In the genomic region with DNA sequence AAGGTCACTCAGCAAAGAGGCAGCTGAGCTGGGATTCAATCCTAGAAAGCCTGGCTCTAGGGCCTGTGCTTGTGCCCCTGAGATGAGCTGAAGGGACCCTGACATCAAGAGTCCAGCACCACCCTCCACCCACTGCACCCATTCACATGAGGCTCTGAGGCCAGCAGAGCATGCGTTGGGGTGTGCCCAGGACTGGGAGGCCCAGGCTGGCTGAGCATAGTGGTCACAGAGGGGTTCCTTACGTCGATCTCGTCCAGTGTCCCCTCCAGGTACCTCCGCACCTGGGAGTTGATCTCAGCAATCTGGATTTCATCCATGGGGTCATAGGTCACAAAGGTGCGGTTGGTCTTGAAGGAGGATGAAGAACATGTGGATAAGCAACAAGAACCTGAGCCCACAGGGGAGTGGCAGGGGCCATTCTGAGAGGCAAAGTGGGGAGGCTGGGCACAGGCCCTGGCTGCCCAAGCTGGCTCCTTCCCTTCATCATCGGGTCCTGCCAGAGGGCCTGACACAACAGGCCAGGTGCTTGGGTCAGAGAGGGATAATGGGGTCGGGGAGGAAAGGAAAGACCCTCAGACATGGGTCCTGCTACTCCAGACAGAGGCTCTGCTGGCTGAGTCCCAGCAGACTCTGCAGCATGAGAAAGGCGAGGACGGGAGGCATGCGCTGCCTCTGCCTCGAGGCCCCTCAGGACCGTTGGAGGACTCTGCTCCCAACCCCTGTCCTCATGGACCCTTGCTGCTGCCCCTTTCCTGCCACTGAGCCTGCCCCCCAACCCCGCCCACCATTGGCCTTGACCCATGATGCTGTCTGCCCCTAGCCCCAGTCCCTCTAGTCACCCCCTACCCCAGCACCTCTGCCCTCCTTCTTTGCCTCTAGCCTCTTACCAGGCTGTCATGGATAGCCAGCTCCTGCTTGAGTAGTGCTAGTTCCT, we compare ENCODE assay signal across 24 cellular contexts. TPM values are rescaled to one million over a fixed set of nuclear protein-coding genes. Genes with fewer than 3 reads are reported as not detected.
"Had no signal": no experiment of that assay in that cellular context is flagged by ENCODE, and none has a peak within 500 bp of the region (broad histone marks: within the 10 kb centered on the region; RNA-seq: fewer than 3 reads in every experiment).

No MANE protein-coding gene starts in this region.

- H3K27ac ChIP-seq: ascending aorta, SK-N-MC, VCaP had no signal

- H3K4me3 Mint-ChIP-seq: activated CD8-positive, alpha-beta T cell treated with anti-CD3 and anti-CD28 coated beads for 36 hours; activated naive CD4-positive, alpha-beta T cell treated with anti-CD3 and anti-CD28 coated beads, Interleukin-2, amount 50 U/mL, for 24 hours; activated naive CD8-positive, alpha-beta T cell treated with anti-CD3 and anti-CD28 coated beads, Interleukin-2, amount 50 U/mL, for 24 hours; activated T-cell treated with anti-CD3 and anti-CD28 coated beads, Interleukin-2, amount 50 U/mL, for 72 hours; brain; central memory CD8-positive, alpha-beta T cell had no signal

- H3K36me3 Mint-ChIP-seq: activated naive CD4-positive, alpha-beta T cell treated with anti-CD3 and anti-CD28 coated beads, Interleukin-2, amount 50 U/mL, for 24 hours; brain had no signal

- H3K27me3 ChIP-seq: ascending aorta had no signal

- ATAC-seq: activated CD8-positive, alpha-beta T cell treated with anti-CD3 and anti-CD28 coated beads for 36 hours; activated naive CD8-positive, alpha-beta T cell treated with anti-CD3 and anti-CD28 coated beads, Interleukin-2, amount 50 U/mL, for 24 hours; activated T-cell treated with anti-CD3 and anti-CD28 coated beads, Interleukin-2, amount 50 U/mL, for 72 hours had no signal

- H3K9me3 Mint-ChIP-seq: activated CD8-positive, alpha-beta T cell treated with anti-CD3 and anti-CD28 coated beads for 36 hours; activated naive CD4-positive, alpha-beta T cell treated with anti-CD3 and anti-CD28 coated beads, Interleukin-2, amount 50 U/mL, for 24 hours; activated naive CD8-positive, alpha-beta T cell treated with anti-CD3 and anti-CD28 coated beads, Interleukin-2, amount 50 U/mL, for 24 hours; activated T-cell treated with anti-CD3 and anti-CD28 coated beads, Interleukin-2, amount 50 U/mL, for 72 hours; activated T-helper 2 cell treated with anti-CD3 and anti-CD28 coated beads, Interferon-gamma antibody, Interleukin-2, Interleukin-4, amounts not matched to agents 10 μg/mL and 5 μg/mL and 100 μg/mL, durations not matched to agents 14 hours and 24 hours and 36 hours; brain; central memory CD8-positive, alpha-beta T cell had no signal

- H3K9me3 ChIP-seq: ascending aorta had no signal

- DNase-seq: activated CD4-positive, alpha-beta T cell treated with anti-CD3 and anti-CD28 coated beads for 4 hours; activated CD8-positive, alpha-beta memory T cell treated with anti-CD3 and anti-CD28 coated beads, Interleukin-2, amount 50 U/mL, for 4 hours; activated CD8-positive, alpha-beta T cell treated with anti-CD3 and anti-CD28 coated beads for 36 hours; activated naive CD4-positive, alpha-beta T cell; activated naive CD8-positive, alpha-beta T cell treated with anti-CD3 and anti-CD28 coated beads, Interleukin-2, amount 50 U/mL, for 24 hours; activated T-cell treated with anti-CD3 and anti-CD28 coated beads, Interleukin-2, amount 50 U/mL, for 72 hours; amniotic stem cell; KG1; NCI-H1092; NCI-H1417; NCI-H1930; NCI-H2107; NCI-H2171 treated with DMSO at 0.1 percent for 48 hours; NCI-H226; NCI-H526 treated with DMSO at 0.1 percent for 48 hours; NCI-H82; T-helper 1 cell had no signal

- H3K27me3 Mint-ChIP-seq: activated CD8-positive, alpha-beta T cell treated with anti-CD3 and anti-CD28 coated beads for 36 hours; activated naive CD4-positive, alpha-beta T cell treated with anti-CD3 and anti-CD28 coated beads, Interleukin-2, amount 50 U/mL, for 24 hours; activated naive CD8-positive, alpha-beta T cell treated with anti-CD3 and anti-CD28 coated beads, Interleukin-2, amount 50 U/mL, for 24 hours; central memory CD8-positive, alpha-beta T cell had no signal

- H3K4me3 ChIP-seq: ascending aorta, SK-N-MC had no signal

- H3K36me3 ChIP-seq: ascending aorta had no signal

- H3K4me1 ChIP-seq: ascending aorta had no signal

- H3K27ac Mint-ChIP-seq: activated CD8-positive, alpha-beta T cell treated with anti-CD3 and anti-CD28 coated beads for 36 hours; activated naive CD4-positive, alpha-beta T cell treated with anti-CD3 and anti-CD28 coated beads, Interleukin-2, amount 50 U/mL, for 24 hours; activated naive CD8-positive, alpha-beta T cell treated with anti-CD3 and anti-CD28 coated beads, Interleukin-2, amount 50 U/mL, for 24 hours; activated T-cell treated with anti-CD3 and anti-CD28 coated beads, Interleukin-2, amount 50 U/mL, for 72 hours; activated T-helper 2 cell treated with anti-CD3 and anti-CD28 coated beads, Interferon-gamma antibody, Interleukin-2, Interleukin-4, amounts not matched to agents 10 μg/mL and 5 μg/mL and 100 μg/mL, durations not matched to agents 14 hours and 24 hours and 36 hours; brain had no signal

- H3K4me1 Mint-ChIP-seq: activated naive CD4-positive, alpha-beta T cell treated with anti-CD3 and anti-CD28 coated beads, Interleukin-2, amount 50 U/mL, for 24 hours; activated naive CD8-positive, alpha-beta T cell treated with anti-CD3 and anti-CD28 coated beads, Interleukin-2, amount 50 U/mL, for 24 hours; brain; central memory CD8-positive, alpha-beta T cell had no signal

RNA-seq across cellular contexts. Expression of a gene that starts 35.2 kb away (rescaled TPM):
- total RNA-seq: ascending aorta had no signal
